Comparison of ENCODE assay signal across 9 cellular contexts in genomic region chr6:85669735-85670194, GRCh38. TPM values are rescaled to one million over a fixed set of nuclear protein-coding genes. Genes with fewer than 3 reads are reported as not detected.
DNase-seq lines count a peak whose midpoint lies in the region; ATAC-seq and TF ChIP-seq lines count a peak whose summit lies in the region.
"Had no signal": no experiment of that assay in that cellular context is flagged by ENCODE, and none has a peak within 500 bp of the region (broad histone marks: within the 10 kb centered on the region; RNA-seq: fewer than 3 reads in every experiment).

No MANE protein-coding gene starts in this region.

- H3K27ac Mint-ChIP-seq in activated naive CD4-positive, alpha-beta T cell treated with anti-CD3 and anti-CD28 coated beads, Interleukin-2, amount 10 ng/mL, durations not matched to agents 7 days and 5 days = peak overlapping the region; percentile 83

- H3K27ac ChIP-seq in PC-9 = peak overlapping the region; percentile 29; the same call in 1 of the 2 replicates
- H3K27ac ChIP-seq: C4-2B had no signal

- H3K79me2 ChIP-seq in PC-9 (ENCODE audit: low read depth) = peaks cover 11% of the 10 kb centered on the region

- no peaks in the 10 kb centered on the region for H3K4me1 ChIP-seq in PC-9 (replicated peaks; ENCODE audit: insufficient read depth)
- H3K4me1 ChIP-seq in mucosa of descending colon (ENCODE audit: low read depth) = no peaks in the 10 kb centered on the region

- peaks cover 61% of the 10 kb centered on the region for H3K4me1 Mint-ChIP-seq in activated naive CD4-positive, alpha-beta T cell treated with anti-CD3 and anti-CD28 coated beads, Interleukin-2, amount 10 ng/mL, durations not matched to agents 7 days and 5 days

- H3K9me3 Mint-ChIP-seq in activated naive CD4-positive, alpha-beta T cell treated with anti-CD3 and anti-CD28 coated beads, Interleukin-2, amount 10 ng/mL, durations not matched to agents 7 days and 5 days = no peaks in the 10 kb centered on the region

- H4K20me1 ChIP-seq in PC-9 (ENCODE audit: insufficient read depth) = no peaks in the 10 kb centered on the region

- H3K27me3 ChIP-seq in PC-9 (ENCODE audit: insufficient read depth, low read depth) = no peaks in the 10 kb centered on the region

- ATAC-seq in HG02973 (IDR thresholded peaks at IDR 0.05; ENCODE audit: unreplicated experiment) (peak; percentile 97), mucosa of descending colon (peak; percentile 81)

- H3K4me3 Mint-ChIP-seq in activated naive CD4-positive, alpha-beta T cell treated with anti-CD3 and anti-CD28 coated beads, Interleukin-2, amount 10 ng/mL, durations not matched to agents 7 days and 5 days = peak overlapping the region; percentile 33

- TF ChIP-seq CTCF in PC-9 (conservative IDR thresholded peaks at IDR 0.05) (no peak), mucosa of descending colon (IDR thresholded peaks at IDR 0.05) (no peak)

- H3K9me3 ChIP-seq in PC-9 (ENCODE audit: insufficient read depth, low read depth) = no peaks in the 10 kb centered on the region
- H3K9me3 ChIP-seq in mucosa of descending colon = no peaks in the 10 kb centered on the region

- peaks cover 5% of the 10 kb centered on the region; the same call in 1 of the 2 replicates for H3K36me3 ChIP-seq in PC-9 (ENCODE audit: low read depth)
- H3K36me3 ChIP-seq in mucosa of descending colon (ENCODE audit: low read depth) = no peaks in the 10 kb centered on the region

- POLR2A ChIA-PET in PC-9 (lab: Charles Lee; ENCODE audit: unreplicated experiment) = interaction anchor here (0.8 kb wide), 1 partner anchor 25 kb away, joined by 3 read pairs; no protein-coding TSS in a partner anchor

- CTCF ChIA-PET in PC-9 (lab: Charles Lee) = no interaction called here
- CTCF ChIA-PET in activated naive CD4-positive, alpha-beta T cell treated with anti-CD3 and anti-CD28 coated beads, Interleukin-2, amount 10 ng/mL, durations not matched to agents 7 days and 5 days (lab: Charles Lee) = no interaction called here

- no peaks in the 10 kb centered on the region for H3K27me3 Mint-ChIP-seq in activated naive CD4-positive, alpha-beta T cell treated with anti-CD3 and anti-CD28 coated beads, Interleukin-2, amount 10 ng/mL, durations not matched to agents 7 days and 5 days

- no TSS peak for BruUV-seq in PC-9 (replicated peaks; lab: Mats Ljungman, UMichigan)

- peaks cover 41% of the 10 kb centered on the region for H3F3A ChIP-seq in PC-9 (ENCODE audit: insufficient read depth, low read depth)

- H2AFZ ChIP-seq in PC-9 = no peak overlapping the region

- no peaks in the 10 kb centered on the region; the same call in 1 of the 2 replicates for H3K9me2 ChIP-seq in PC-9 (ENCODE audit: insufficient read depth)

- H3K4me2 ChIP-seq in PC-9 = no peak overlapping the region

- H3K4me3 ChIP-seq in PC-9 (no peak overlapping the region), mucosa of descending colon (no peak overlapping the region)

- peaks cover 46% of the 10 kb centered on the region for H3K36me3 Mint-ChIP-seq in activated naive CD4-positive, alpha-beta T cell treated with anti-CD3 and anti-CD28 coated beads, Interleukin-2, amount 10 ng/mL, durations not matched to agents 7 days and 5 days

- peak; percentile 12 to 21 for DNase-seq in activated CD4-positive, alpha-beta T cell treated with anti-CD3 and anti-CD28 coated beads for 24 hours (ENCODE audit: low read depth in 2 of 2)
- no peak for DNase-seq in activated CD4-positive, alpha-beta T cell treated with anti-CD3 and anti-CD28 coated beads for 1 hour
- DNase-seq in PC-9 (peak in 1 of 2 experiments; percentile 52), mucosa of descending colon (no peak), NCI-H446 treated with DMSO at 0.1 percent for 48 hours (lab: John Stamatoyannopoulos, UW) (no peak), NCI-H2081 treated with DMSO at 0.1 percent for 48 hours (lab: John Stamatoyannopoulos, UW) (no peak)
- peak; percentile 56 for DNase-seq in activated naive CD4-positive, alpha-beta T cell treated with anti-CD3 and anti-CD28 coated beads, Interleukin-2, amount 10 ng/mL, durations not matched to agents 7 days and 5 days

- intact Hi-C loops in PC-9 (cut with micrococcal nuclease; ENCODE audit: unreplicated experiment) (no loop called here), mucosa of descending colon (cut with DNase I, micrococcal nuclease) (no loop called here)

RNA-seq across cellular contexts. Expression of gene SYNCRIP, which starts 27.1 kb away (rescaled TPM):
- total RNA-seq in PC-9 (2021) (73.7 and 103 TPM in 2 replicates), mucosa of descending colon (100 to 1,000 TPM in 1 of 3 donors, 10 to 100 TPM in 2; 55.8 to 127 (median 92.7) TPM)

Comparison
In these comparisons a context has a peak if more than half of its experiments do, and no peak if none do; other contexts are left out.
1. DNase-seq: peak in activated CD4-positive, alpha-beta T cell treated with anti-CD3 and anti-CD28 coated beads for 24 hours (2 of 2) and activated naive CD4-positive, alpha-beta T cell treated with anti-CD3 and anti-CD28 coated beads, Interleukin-2, amount 10 ng/mL, durations not matched to agents 7 days and 5 days (single experiment); none in activated CD4-positive, alpha-beta T cell treated with anti-CD3 and anti-CD28 coated beads for 1 hour (single experiment), mucosa of descending colon (0 of 3), NCI-H446 treated with DMSO at 0.1 percent for 48 hours (single experiment) and NCI-H2081 treated with DMSO at 0.1 percent for 48 hours (single experiment).